ENCODE assay signal across 20 cellular contexts in the genomic region with DNA sequence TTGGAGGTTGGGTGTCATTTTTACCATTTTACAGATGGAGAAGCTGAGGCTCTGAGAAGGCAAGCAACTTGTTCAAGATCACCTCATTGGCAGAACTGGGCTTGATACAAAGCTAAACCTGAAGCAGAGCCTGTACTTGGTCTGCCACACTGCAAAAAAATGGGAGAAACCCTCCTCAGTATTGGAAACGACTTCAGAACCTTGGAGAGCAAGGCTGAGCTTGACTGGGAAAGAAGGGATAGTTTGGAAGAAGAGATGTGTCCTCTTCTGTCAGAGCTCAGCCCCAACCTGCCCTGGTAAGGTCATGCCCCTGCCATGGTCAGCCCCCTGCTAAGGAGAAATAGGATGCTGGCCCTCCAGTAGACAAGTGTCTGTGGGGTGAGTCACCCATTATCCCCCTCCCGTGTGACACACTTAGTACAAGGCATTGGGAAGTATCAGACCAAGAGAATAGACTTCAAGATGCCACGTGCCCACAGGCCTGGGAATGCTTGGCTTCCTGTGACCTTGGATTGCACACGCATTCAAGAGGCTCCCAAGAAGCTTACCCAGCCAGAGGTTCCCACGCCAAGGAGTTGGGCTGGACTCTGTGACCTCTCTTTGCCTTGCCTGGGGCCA. TPM values are rescaled to one million over a fixed set of nuclear protein-coding genes. Genes with fewer than 3 reads are reported as not detected.
A peak's percentile ranks its signal among the peaks of the same experiment; 100 is the strongest.
DNase-seq lines count a peak whose midpoint lies in the region; ATAC-seq, FAIRE-seq and TF ChIP-seq lines count a peak whose summit lies in the region.
"Had no signal": no experiment of that assay in that cellular context is flagged by ENCODE, and none has a peak within 500 bp of the region (broad histone marks: within the 10 kb centered on the region; RNA-seq: fewer than 3 reads in every experiment).

No MANE protein-coding gene starts in this region.

- peaks cover 46% of the 10 kb centered on the region for H3K4me1 ChIP-seq in MM.1S (ENCODE audit: low read length)
- H3K4me1 ChIP-seq in GM12878 (ENCODE audit: control insufficient read depth, insufficient read depth, low read length), result peaks cover 48% of the 10 kb centered on the region

- CTCF ChIA-PET in GM12878 (lab: Yijun Ruan, JAX), result interaction anchor here (0.8 to 1.0 kb wide), 2 partner anchors 35 to 52 kb away, joined by 3 to 6 read pairs; no protein-coding TSS in a partner anchor

- H3K27me3 ChIP-seq in MM.1S (replicated peaks; ENCODE audit: insufficient read depth, low read length) (no peaks in the 10 kb centered on the region), GM12878 (replicated peaks in 1 of 2; ENCODE audit: control insufficient read depth in 2 of 2, insufficient read depth in 2 of 2, low read length in 1 of 2) (no peaks in the 10 kb centered on the region)

- H3K9me3 ChIP-seq in MM.1S (replicated peaks; ENCODE audit: insufficient read depth, low read length), result no peaks in the 10 kb centered on the region
- H3K9me3 ChIP-seq in GM12878 (replicated peaks; ENCODE audit: control insufficient read depth, insufficient read depth, low read length), result no peaks in the 10 kb centered on the region; the same call in 2 of the 3 replicates

- in situ Hi-C loops in GM12878 (cut with MboI), result no loop called here

- H3K27ac Mint-ChIP-seq in activated naive CD8-positive, alpha-beta T cell treated with anti-CD3 and anti-CD28 coated beads, Interleukin-2, amount 50 U/mL, for 24 hours, result peak overlapping the region; percentile 31
- H3K27ac Mint-ChIP-seq in activated naive CD8-positive, alpha-beta T cell treated with anti-CD3 and anti-CD28 coated beads for 36 hours, result no peak overlapping the region
- H3K27ac Mint-ChIP-seq: activated B cell treated with CpG ODN at 0.5 μM for 24 hours; stimulated activated effector memory CD8-positive, alpha-beta T cell treated with anti-CD3 and anti-CD28 coated beads, Interleukin-12 subunit alpha, Interleukin-12 subunit beta, amount 100 ng/mL, for 72 hours had no signal

- SMC1A ChIA-PET in GM12878 (lab: Charles Lee; ENCODE audit: uncharacterized antibody, unreplicated experiment), result interaction anchor here (0.9 to 11.1 kb wide), 5 partner anchors 24 to 140 kb away, joined by 3 to 283 read pairs (median 4); no protein-coding TSS in a partner anchor

- H2AFZ ChIP-seq in MM.1S (ENCODE audit: low read length) (no peak overlapping the region), GM12878 (ENCODE audit: control insufficient read depth, low read depth, low read length) (no peak overlapping the region)

- no peak for TF ChIP-seq RAD21 in GM12878 (IDR thresholded peaks at IDR 0.05; ENCODE audit: insufficient read depth, low read depth, low read length)

- no peak for TF ChIP-seq CTCF in MM.1S (IDR thresholded peaks at IDR 0.05; ENCODE audit: low read length)
- TF ChIP-seq CTCF in GM12878 (IDR thresholded peaks at IDR 0.05 in 2 of 3, conservative IDR thresholded peaks at IDR 0.05 in 1 of 3; ENCODE audit: control insufficient read depth in 2 of 3, extremely low read depth in 1 of 3, insufficient read depth in 1 of 3, low read depth in 3 of 3, low read length in 3 of 3), result no peak

- H4K20me1 ChIP-seq in MM.1S (ENCODE audit: insufficient read depth, low read length) (no peaks in the 10 kb centered on the region), GM12878 (ENCODE audit: control insufficient read depth, insufficient read depth) (no peaks in the 10 kb centered on the region)

- H3K79me2 ChIP-seq in MM.1S (ENCODE audit: low read length) (peaks cover 4% of the 10 kb centered on the region; the same call in 1 of the 2 replicates), GM12878 (ENCODE audit: control insufficient read depth, insufficient read depth, low read length) (no peaks in the 10 kb centered on the region)

- H3K4me3 ChIP-seq in MM.1S (ENCODE audit: low read length) (no peak overlapping the region), GM12878 (no peak overlapping the region)

- ATAC-seq in activated naive CD8-positive, alpha-beta T cell treated with anti-CD3 and anti-CD28 coated beads, Interleukin-2, amount 50 U/mL, for 24 hours, result no peak
- no peak for ATAC-seq in GM12878
- ATAC-seq in GM19328 (IDR thresholded peaks at IDR 0.05; ENCODE audit: unreplicated experiment), result no peak
- ATAC-seq in GM19395 (IDR thresholded peaks at IDR 0.05; ENCODE audit: unreplicated experiment), result no peak
- ATAC-seq: right cardiac atrium had no signal

- POLR2A ChIA-PET in GM12878 (lab: Charles Lee), result interaction anchor here (1.1 to 2.1 kb wide), 7 partner anchors 10 to 140 kb away, joined by 3 to 8 read pairs (median 5); no protein-coding TSS in a partner anchor

- RAD21 ChIA-PET in GM12878 (lab: Charles Lee; ENCODE audit: unreplicated experiment), result interaction anchor here (1.0 to 1.9 kb wide), 4 partner anchors 16 to 186 kb away, joined by 3 to 15 read pairs (median 4); no protein-coding TSS in a partner anchor

- no peaks in the 10 kb centered on the region for H3K9me2 ChIP-seq in MM.1S (replicated peaks; ENCODE audit: insufficient read depth, low read length)

- H3K36me3 ChIP-seq in MM.1S (replicated peaks; ENCODE audit: insufficient read depth, low read length) (no peaks in the 10 kb centered on the region), GM12878 (ENCODE audit: control insufficient read depth in 2 of 2, insufficient read depth in 2 of 2, low read length in 1 of 2) (no peaks in the 10 kb centered on the region)

- intact Hi-C loops in GM12878 (cut with micrococcal nuclease; ENCODE audit: unreplicated experiment), result no loop called here

- H3K4me1 Mint-ChIP-seq in activated naive CD8-positive, alpha-beta T cell treated with anti-CD3 and anti-CD28 coated beads, Interleukin-2, amount 50 U/mL, for 24 hours, result peaks cover 91% of the 10 kb centered on the region
- H3K4me1 Mint-ChIP-seq in activated naive CD8-positive, alpha-beta T cell treated with anti-CD3 and anti-CD28 coated beads for 36 hours, result peaks cover 48% of the 10 kb centered on the region

- WGBS in GM12878 (ENCODE audit: insufficient coverage, insufficient replicate concordance, low lambda C conversion rate, missing lambda C conversion rate), result 86% methylated on average over 5 of the region's 5 CpGs

- DNase-seq in activated naive CD8-positive, alpha-beta T cell treated with anti-CD3 and anti-CD28 coated beads, Interleukin-2, amount 50 U/mL, for 24 hours, result no peak
- DNase-seq in activated naive CD8-positive, alpha-beta T cell treated with anti-CD3 and anti-CD28 coated beads for 36 hours, result no peak
- DNase-seq in MM.1S (no peak), GM12878 (ENCODE audit: low read depth, low spot score) (no peak), mesenteric fat pad (ENCODE audit: low spot score) (peak; percentile 73), hepatic stellate cell (ENCODE audit: low spot score) (no peak)
- DNase-seq: activated B cell treated with CpG ODN at 0.5 μM for 24 hours; activated gamma-delta T cell; aorta; effector memory CD4-positive, alpha-beta T cell; glutamatergic neuron; NCI-H2107; NCI-H526; occipital lobe; right cardiac atrium had no signal

- no TSS peak for BruUV-seq in GM12878 (replicated peaks; lab: Mats Ljungman, UMichigan)

- peak overlapping the region; percentile 48; the same call in 1 of the 2 replicates for H3K27ac ChIP-seq in MM.1S (ENCODE audit: low read length)
- no peak overlapping the region for H3K27ac ChIP-seq in GM12878 (ENCODE audit: control insufficient read depth, insufficient read depth)

- H3F3A ChIP-seq in MM.1S (ENCODE audit: insufficient read depth, low read length), result peaks cover 34% of the 10 kb centered on the region

- H3K4me2 ChIP-seq in MM.1S (ENCODE audit: low read depth, low read length) (peak overlapping the region; percentile 55), GM12878 (ENCODE audit: control insufficient read depth, insufficient read depth) (no peak overlapping the region)

- no peaks in the 10 kb centered on the region for H3K27me3 Mint-ChIP-seq in activated naive CD8-positive, alpha-beta T cell treated with anti-CD3 and anti-CD28 coated beads, Interleukin-2, amount 50 U/mL, for 24 hours
- peaks cover 3% of the 10 kb centered on the region for H3K27me3 Mint-ChIP-seq in activated naive CD8-positive, alpha-beta T cell treated with anti-CD3 and anti-CD28 coated beads for 36 hours
- H3K27me3 Mint-ChIP-seq: activated B cell treated with CpG ODN at 0.5 μM for 24 hours; CD4-positive, CD25-positive, alpha-beta regulatory T cell had no signal

- H3K4me3 Mint-ChIP-seq in activated naive CD8-positive, alpha-beta T cell treated with anti-CD3 and anti-CD28 coated beads, Interleukin-2, amount 50 U/mL, for 24 hours, result no peak overlapping the region
- no peak overlapping the region for H3K4me3 Mint-ChIP-seq in activated naive CD8-positive, alpha-beta T cell treated with anti-CD3 and anti-CD28 coated beads for 36 hours
- H3K4me3 Mint-ChIP-seq: activated B cell treated with CpG ODN at 0.5 μM for 24 hours had no signal

- H3K9me3 Mint-ChIP-seq in activated naive CD8-positive, alpha-beta T cell treated with anti-CD3 and anti-CD28 coated beads, Interleukin-2, amount 50 U/mL, for 24 hours, result no peaks in the 10 kb centered on the region
- H3K9me3 Mint-ChIP-seq in activated naive CD8-positive, alpha-beta T cell treated with anti-CD3 and anti-CD28 coated beads for 36 hours, result no peaks in the 10 kb centered on the region
- H3K9me3 Mint-ChIP-seq: activated B cell treated with CpG ODN at 0.5 μM for 24 hours; stimulated activated effector memory CD8-positive, alpha-beta T cell treated with anti-CD3 and anti-CD28 coated beads, Interleukin-12 subunit alpha, Interleukin-12 subunit beta, amount 100 ng/mL, for 72 hours; T-helper 2 cell treated with Interferon-gamma antibody and Interleukin-4, amounts not matched to agents 5 μg/mL and 100 μg/mL, for 36 hours had no signal

- H3K9ac ChIP-seq in MM.1S (ENCODE audit: low read length), result no peak overlapping the region
- no peak overlapping the region for H3K9ac ChIP-seq in GM12878 (ENCODE audit: control insufficient read depth, insufficient read depth, low read length)

- FAIRE-seq in GM12878 (lab: Jason Lieb, UNC), result no peak

- no peaks in the 10 kb centered on the region for H3K36me3 Mint-ChIP-seq in activated naive CD8-positive, alpha-beta T cell treated with anti-CD3 and anti-CD28 coated beads, Interleukin-2, amount 50 U/mL, for 24 hours (ENCODE audit: low read depth)
- no peaks in the 10 kb centered on the region for H3K36me3 Mint-ChIP-seq in activated naive CD8-positive, alpha-beta T cell treated with anti-CD3 and anti-CD28 coated beads for 36 hours
- H3K36me3 Mint-ChIP-seq: CD4-positive, CD25-positive, alpha-beta regulatory T cell had no signal

- TF ChIP-seq POLR2A in GM12878 (IDR thresholded peaks at IDR 0.05; ENCODE audit: low read depth, low read length), result no peak

- TF ChIP-seq EP300 in GM12878 (IDR thresholded peaks at IDR 0.05; ENCODE audit: borderline replicate concordance in 1 of 2, control insufficient read depth in 1 of 2, low read depth in 2 of 2, low read length in 2 of 2), result no peak

RNA-seq across cellular contexts. Expression of a gene that starts 56.2 kb away (rescaled TPM):
- total RNA-seq in activated naive CD8-positive, alpha-beta T cell treated with anti-CD3 and anti-CD28 coated beads for 36 hours, result 10 to 100 TPM; 55.1 to 56.9 TPM
- 36.2 and 40.2 TPM in 2 replicates for total RNA-seq in GM12878 (2013; cell fraction: nucleolus; rRNA removed)
- total RNA-seq in GM12878 (2014; rRNA removed), result 4.6 and 7.8 TPM in 2 replicates
- total RNA-seq in GM12878 (2014; rRNA removed; fragmentation: Illumina TruSeq; extraction: Trizol), result 11.0 and 12.3 TPM in 2 replicates
- total RNA-seq in GM12878 (2021), result 32.8 and 37.2 TPM in 2 replicates
- polyA plus RNA-seq in GM12878 (2011; ENCODE audit: low read depth), result 7.3 TPM
- polyA plus RNA-seq in GM12878 (2011; rRNA removed), result 17.1 and 25.3 TPM in 2 replicates
- polyA plus RNA-seq in GM12878 (2011; cell fraction: cytosol; rRNA removed), result 6.1 and 6.5 TPM in 2 replicates
- 10.0 and 12.6 TPM in 2 replicates for polyA plus RNA-seq in GM12878 (2011; cell fraction: nucleus; rRNA removed)
- 14.0 and 21.2 TPM in 2 replicates for polyA plus RNA-seq in GM12878 (2012)
- polyA plus RNA-seq in GM12878 (2014; fragmentation: Illumina TruSeq; extraction: Trizol), result 35.3 and 44.0 TPM in 2 replicates
- polyA plus RNA-seq in GM12878 (2014; fragmentation: Nextera tagmentation; extraction: Ambion mirVana), result 10 to 100 TPM; 10.1 to 12.9 TPM
- polyA plus RNA-seq in GM12878 (2014; rRNA removed), result 12.5 and 19.1 TPM in 2 replicates
- 10 to 100 TPM; 22.7 to 26.5 TPM for polyA plus RNA-seq in GM12878 (2016; fragmentation: Nextera tagmentation; extraction: Ambion mirVana)
- 4.6 and 9.4 TPM in 2 replicates for polyA minus RNA-seq in GM12878 (2011; rRNA and poly(A)+ RNA removed)
- polyA minus RNA-seq in GM12878 (2011; cell fraction: cytosol; rRNA and poly(A)+ RNA removed), result 4.4 and 8.5 TPM in 2 replicates
- 11.8 and 21.9 TPM in 2 replicates for polyA minus RNA-seq in GM12878 (2011; cell fraction: nucleus; rRNA and poly(A)+ RNA removed)
- 26.1 TPM for total RNA-seq in mesenteric fat pad
